In the genomic region with DNA sequence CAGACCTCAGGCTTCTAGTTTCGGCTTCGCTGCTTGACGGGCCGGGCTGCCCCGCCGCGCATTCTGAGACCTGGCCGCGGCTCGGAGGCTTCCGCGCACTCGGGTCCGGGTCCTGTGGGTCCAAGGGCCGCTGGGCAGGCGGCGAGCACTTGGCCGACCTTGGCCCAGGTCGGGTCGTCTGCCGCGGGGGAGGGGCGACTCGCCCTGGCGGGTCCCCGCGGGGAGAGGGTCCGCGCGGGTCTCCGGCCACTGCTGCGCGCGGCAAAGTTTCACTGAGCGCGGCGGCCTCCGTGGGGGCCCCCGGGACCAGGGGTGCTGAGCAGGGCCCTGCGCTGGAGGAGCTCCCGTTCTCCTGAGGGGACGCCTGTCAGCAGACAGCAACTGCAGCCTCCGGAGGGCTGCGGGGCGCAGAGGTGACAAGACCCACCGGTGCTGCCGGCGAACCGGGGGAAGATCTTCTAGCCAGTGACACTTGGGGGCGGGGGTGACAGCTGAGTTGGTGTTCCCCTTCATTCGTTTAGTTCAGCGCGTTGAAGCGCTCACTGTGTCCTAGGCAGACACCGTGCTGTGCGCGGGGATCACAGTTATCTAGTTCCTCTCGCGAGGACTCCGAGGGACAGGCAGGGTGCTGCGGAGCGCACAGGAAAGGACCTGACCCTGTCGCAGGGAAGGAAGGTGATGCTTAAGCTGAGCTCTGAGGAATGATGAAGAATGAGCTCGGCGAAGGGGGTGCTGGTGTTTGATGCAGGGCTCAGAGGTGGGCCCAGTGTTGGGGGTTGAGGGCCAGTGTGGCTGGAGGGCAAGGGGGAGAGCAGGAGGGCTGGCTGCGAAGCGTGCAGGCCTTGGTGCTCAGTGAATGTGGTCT, we compare ENCODE assay signal across 8 cellular contexts. TPM values are rescaled to one million over a fixed set of nuclear protein-coding genes. Genes with fewer than 3 reads are reported as not detected.
DNase-seq lines count a peak whose midpoint lies in the region; ATAC-seq, FAIRE-seq and TF ChIP-seq lines count a peak whose summit lies in the region.

No MANE protein-coding gene starts in this region.

- SMC1A ChIA-PET in GM12878 (lab: Charles Lee; ENCODE audit: uncharacterized antibody, unreplicated experiment) = interaction anchor here (0.6 to 1.2 kb wide), 7 partner anchors 25 to 391 kb away, joined by 3 to 4 read pairs (median 3); a partner anchor contains a TSS

- peak; percentile 79 for TF ChIP-seq POLR2A in GM12878 (IDR thresholded peaks at IDR 0.05; ENCODE audit: low read depth, low read length)

- no peaks in the 10 kb centered on the region for H3K27me3 Mint-ChIP-seq in T-helper 2 cell treated with Interferon-gamma antibody and Interleukin-4, amounts not matched to agents 5 μg/mL and 100 μg/mL, for 36 hours (ENCODE audit: low read depth)

- peak overlapping the region; percentile 87 for H3K4me3 ChIP-seq in Jurkat, Clone E6-1 (ENCODE audit: low read length)
- H3K4me3 ChIP-seq in GM12878 = peak overlapping the region; percentile 83

- peaks cover 26% of the 10 kb centered on the region for H3K79me2 ChIP-seq in GM12878 (ENCODE audit: control insufficient read depth, insufficient read depth, low read length)

- no peaks in the 10 kb centered on the region for H3K9me3 Mint-ChIP-seq in T-helper 2 cell treated with Interferon-gamma antibody and Interleukin-4, amounts not matched to agents 5 μg/mL and 100 μg/mL, for 36 hours

- peak overlapping the region; percentile 91 for H3K4me2 ChIP-seq in GM12878 (ENCODE audit: control insufficient read depth, insufficient read depth)

- H3K9me3 ChIP-seq in GM12878 (replicated peaks; ENCODE audit: control insufficient read depth, insufficient read depth, low read length) = no peaks in the 10 kb centered on the region

- peak; percentile 37 for ATAC-seq in GM21717 (IDR thresholded peaks at IDR 0.05; ENCODE audit: unreplicated experiment)
- peak; percentile 85 for ATAC-seq in GM12878

- peak overlapping the region; percentile 96 for H3K4me3 Mint-ChIP-seq in T-helper 2 cell treated with Interferon-gamma antibody and Interleukin-4, amounts not matched to agents 5 μg/mL and 100 μg/mL, for 36 hours

- peak overlapping the region; percentile 73 for H3K27ac ChIP-seq in GM12878 (ENCODE audit: control insufficient read depth, insufficient read depth)

- H3K36me3 ChIP-seq in GM12878 (ENCODE audit: control insufficient read depth in 2 of 2, insufficient read depth in 2 of 2, low read length in 1 of 2) = no peaks in the 10 kb centered on the region; a peak in 2 of 4 replicates

- peak; percentile 55 for DNase-seq in GF-D8 (lab: John Stamatoyannopoulos, UW)
- DNase-seq in Jurkat, Clone E6-1 (ENCODE audit: low read depth, low spot score) = peak; percentile 53
- peak; percentile 67 for DNase-seq in T-helper 2 cell treated with Interferon-gamma antibody and Interleukin-4, amounts not matched to agents 5 μg/mL and 100 μg/mL, for 36 hours (ENCODE audit: low spot score)
- peak; percentile 50 for DNase-seq in GM12878 (ENCODE audit: low read depth, low spot score)
- DNase-seq in iPS-NIHi7 (ENCODE audit: extremely low spot score) = peak; percentile 77
- peak; percentile 41 to 46 for DNase-seq in stimulated activated CD4-positive, alpha-beta T cell treated with anti-CD3 and anti-CD28 coated beads, Interleukin-1b, Interleukin-23, amount 100 ng/mL, for 4 hours (ENCODE audit: low read depth in 2 of 2)
- no peak for DNase-seq in medulla oblongata (ENCODE audit: extremely low spot score)

- H3K4me1 ChIP-seq in GM12878 (ENCODE audit: control insufficient read depth, insufficient read depth, low read length) = peaks cover 15% of the 10 kb centered on the region

- in situ Hi-C loops in GM12878 (cut with MboI) = loop anchor here (5.0 to 25.0 kb wide), 2 partner anchors 177 to 408 kb away; a partner anchor contains a TSS

- peaks cover 28% of the 10 kb centered on the region for H3K4me1 Mint-ChIP-seq in T-helper 2 cell treated with Interferon-gamma antibody and Interleukin-4, amounts not matched to agents 5 μg/mL and 100 μg/mL, for 36 hours (ENCODE audit: low read depth)

- POLR2A ChIA-PET in GM12878 (lab: Charles Lee) = interaction anchor here (0.5 to 1.4 kb wide), 18 partner anchors 10 to 588 kb away, joined by 3 to 6 read pairs (median 4); a partner anchor contains a TSS

- no peaks in the 10 kb centered on the region for H3K27me3 ChIP-seq in GM12878 (replicated peaks in 1 of 2; ENCODE audit: control insufficient read depth in 2 of 2, insufficient read depth in 2 of 2, low read length in 1 of 2)

- H2AFZ ChIP-seq in GM12878 (ENCODE audit: control insufficient read depth, low read depth, low read length) = peak overlapping the region; percentile 70

- intact Hi-C loops in GM12878 (cut with micrococcal nuclease; ENCODE audit: unreplicated experiment) = loop anchor here (5.0 to 10.0 kb wide), 2 partner anchors 37 to 184 kb away; a partner anchor contains a TSS

- TF ChIP-seq CTCF in GM12878 (IDR thresholded peaks at IDR 0.05 in 2 of 3, conservative IDR thresholded peaks at IDR 0.05 in 1 of 3; ENCODE audit: control insufficient read depth in 2 of 3, extremely low read depth in 1 of 3, insufficient read depth in 1 of 3, low read depth in 3 of 3, low read length in 3 of 3) = no peak

- peaks cover 9% of the 10 kb centered on the region for H3K36me3 Mint-ChIP-seq in T-helper 2 cell treated with Interferon-gamma antibody and Interleukin-4, amounts not matched to agents 5 μg/mL and 100 μg/mL, for 36 hours (ENCODE audit: low read depth)

- H3K9ac ChIP-seq in GM12878 (ENCODE audit: control insufficient read depth, insufficient read depth, low read length) = peak overlapping the region; percentile 93

- TF ChIP-seq EP300 in GM12878 (IDR thresholded peaks at IDR 0.05; ENCODE audit: borderline replicate concordance in 1 of 2, control insufficient read depth in 1 of 2, low read depth in 2 of 2, low read length in 2 of 2) = no peak

- no peaks in the 10 kb centered on the region for H4K20me1 ChIP-seq in GM12878 (ENCODE audit: control insufficient read depth, insufficient read depth)

- WGBS in GM12878 (ENCODE audit: insufficient coverage, insufficient replicate concordance, low lambda C conversion rate, missing lambda C conversion rate) = 2% methylated on average over 64 of the region's 67 CpGs

- peak; percentile 79 for FAIRE-seq in GM12878 (lab: Jason Lieb, UNC)

- no peak for TF ChIP-seq RAD21 in GM12878 (IDR thresholded peaks at IDR 0.05; ENCODE audit: insufficient read depth, low read depth, low read length)

- CTCF ChIA-PET in GM12878 (lab: Yijun Ruan, JAX) = interaction anchor here (0.7 to 5.3 kb wide), 7 partner anchors 10 to 177 kb away, joined by 3 to 24 read pairs (median 5); a partner anchor contains a TSS

- no TSS peak for BruUV-seq in GM12878 (replicated peaks; lab: Mats Ljungman, UMichigan)

- RAD21 ChIA-PET in GM12878 (lab: Charles Lee; ENCODE audit: unreplicated experiment) = interaction anchor here (0.7 to 2.9 kb wide), 12 partner anchors 10 to 179 kb away, joined by 3 to 13 read pairs (median 4); a partner anchor contains a TSS

- peak overlapping the region; percentile 92 for H3K27ac Mint-ChIP-seq in T-helper 2 cell treated with Interferon-gamma antibody and Interleukin-4, amounts not matched to agents 5 μg/mL and 100 μg/mL, for 36 hours

RNA-seq across cellular contexts. Expression of a gene that starts 0.7 kb away (rescaled TPM):
- polyA plus RNA-seq in Jurkat, Clone E6-1 (2012; ENCODE audit: insufficient read depth, insufficient read length) = 35.1 TPM
- total RNA-seq in GM12878 (2013; cell fraction: nucleolus; rRNA removed) = 43.1 and 50.9 TPM in 2 replicates
- total RNA-seq in GM12878 (2014; rRNA removed) (28.1 TPM in 2 replicates), GM12878 (2014; rRNA removed; fragmentation: Illumina TruSeq; extraction: Trizol) (16.4 and 16.9 TPM in 2 replicates), GM12878 (2021) (25.2 and 25.7 TPM in 2 replicates)
- 31.3 TPM for polyA plus RNA-seq in GM12878 (2011; ENCODE audit: low read depth)
- polyA plus RNA-seq in GM12878 (2011; rRNA removed) (42.5 and 44.2 TPM in 2 replicates), GM12878 (2014; fragmentation: Illumina TruSeq; extraction: Trizol) (30.7 TPM in 2 replicates), GM12878 (2014; fragmentation: Nextera tagmentation; extraction: Ambion mirVana) (10 to 100 TPM; 26.7 to 30.0 TPM), GM12878 (2014; rRNA removed) (33.8 and 36.3 TPM in 2 replicates), GM12878 (2016; fragmentation: Nextera tagmentation; extraction: Ambion mirVana) (10 to 100 TPM; 31.2 to 31.7 TPM)
- 53.6 and 55.7 TPM in 2 replicates for polyA plus RNA-seq in GM12878 (2011; cell fraction: cytosol; rRNA removed)
- 108 and 166 TPM in 2 replicates for polyA plus RNA-seq in GM12878 (2011; cell fraction: nucleus; rRNA removed)
- polyA plus RNA-seq in GM12878 (2012) = 29.5 and 41.1 TPM in 2 replicates
- 31.7 and 35.8 TPM in 2 replicates for polyA minus RNA-seq in GM12878 (2011; rRNA and poly(A)+ RNA removed)
- polyA minus RNA-seq in GM12878 (2011; cell fraction: cytosol; rRNA and poly(A)+ RNA removed) = 5.5 and 7.7 TPM in 2 replicates
- polyA minus RNA-seq in GM12878 (2011; cell fraction: nucleus; rRNA and poly(A)+ RNA removed) = 19.7 and 25.5 TPM in 2 replicates

RNA-seq across cellular contexts. Expression of a gene that starts 20.5 kb away (rescaled TPM):
- 9.8 TPM for polyA plus RNA-seq in Jurkat, Clone E6-1 (2012; ENCODE audit: insufficient read depth, insufficient read length)
- 7.2 and 8.2 TPM in 2 replicates for total RNA-seq in GM12878 (2013; cell fraction: nucleolus; rRNA removed)
- total RNA-seq in GM12878 (2014; rRNA removed) (0.85 and 0.87 TPM in 2 replicates), GM12878 (2014; rRNA removed; fragmentation: Illumina TruSeq; extraction: Trizol) (0.88 and 1.0 TPM in 2 replicates), GM12878 (2021) (4.1 and 5.1 TPM in 2 replicates)
- polyA plus RNA-seq in GM12878 (2011; ENCODE audit: low read depth) = 1.4 TPM
- polyA plus RNA-seq in GM12878 (2011; rRNA removed) (0.59 and 0.75 TPM in 2 replicates), GM12878 (2014; fragmentation: Illumina TruSeq; extraction: Trizol) (2.1 and 3.1 TPM in 2 replicates), GM12878 (2014; fragmentation: Nextera tagmentation; extraction: Ambion mirVana) (under 1 TPM; 0.07 to 0.18 TPM), GM12878 (2014; rRNA removed) (1.8 and 2.1 TPM in 2 replicates), GM12878 (2016; fragmentation: Nextera tagmentation; extraction: Ambion mirVana) (under 1 TPM; 0.10 to 0.12 TPM)
- polyA plus RNA-seq in GM12878 (2011; cell fraction: cytosol; rRNA removed) = 1.5 and 2.0 TPM in 2 replicates
- polyA plus RNA-seq in GM12878 (2011; cell fraction: nucleus; rRNA removed) = 1.7 and 1.8 TPM in 2 replicates
- polyA plus RNA-seq in GM12878 (2012) = 2.4 and 2.5 TPM in 2 replicates
- polyA minus RNA-seq in GM12878 (2011; rRNA and poly(A)+ RNA removed) = 0.59 and 1.2 TPM in 2 replicates
- 1.7 and 2.2 TPM in 2 replicates for polyA minus RNA-seq in GM12878 (2011; cell fraction: cytosol; rRNA and poly(A)+ RNA removed)
- 0.36 and 0.67 TPM in 2 replicates for polyA minus RNA-seq in GM12878 (2011; cell fraction: nucleus; rRNA and poly(A)+ RNA removed)

RNA-seq across cellular contexts. Expression of a gene that starts 38.8 kb away (rescaled TPM):
- polyA plus RNA-seq in Jurkat, Clone E6-1 (2012; ENCODE audit: insufficient read depth, insufficient read length) = 11.0 TPM
- total RNA-seq in GM12878 (2013; cell fraction: nucleolus; rRNA removed) = 6.2 and 8.1 TPM in 2 replicates
- total RNA-seq in GM12878 (2014; rRNA removed) (19.3 and 23.3 TPM in 2 replicates), GM12878 (2014; rRNA removed; fragmentation: Illumina TruSeq; extraction: Trizol) (17.9 and 18.8 TPM in 2 replicates), GM12878 (2021) (11.1 and 11.3 TPM in 2 replicates)
- polyA plus RNA-seq in GM12878 (2011; ENCODE audit: low read depth) = 3.0 TPM
- polyA plus RNA-seq in GM12878 (2011; rRNA removed) (13.1 and 14.1 TPM in 2 replicates), GM12878 (2014; fragmentation: Illumina TruSeq; extraction: Trizol) (19.3 and 20.1 TPM in 2 replicates), GM12878 (2014; fragmentation: Nextera tagmentation; extraction: Ambion mirVana) (1 to 10 TPM; 3.9 to 6.9 TPM), GM12878 (2014; rRNA removed) (14.6 and 20.0 TPM in 2 replicates), GM12878 (2016; fragmentation: Nextera tagmentation; extraction: Ambion mirVana) (10 to 100 TPM; 10.0 to 12.4 TPM)
- 8.1 and 9.8 TPM in 2 replicates for polyA plus RNA-seq in GM12878 (2011; cell fraction: cytosol; rRNA removed)
- polyA plus RNA-seq in GM12878 (2011; cell fraction: nucleus; rRNA removed) = 4.5 and 6.2 TPM in 2 replicates
- polyA plus RNA-seq in GM12878 (2012) = 2.8 and 3.0 TPM in 2 replicates
- 7.5 and 8.7 TPM in 2 replicates for polyA minus RNA-seq in GM12878 (2011; rRNA and poly(A)+ RNA removed)
- 3.6 and 4.6 TPM in 2 replicates for polyA minus RNA-seq in GM12878 (2011; cell fraction: cytosol; rRNA and poly(A)+ RNA removed)
- polyA minus RNA-seq in GM12878 (2011; cell fraction: nucleus; rRNA and poly(A)+ RNA removed) = 2.9 and 7.7 TPM in 2 replicates

RNA-seq across cellular contexts. Expression of a gene that starts 55.0 kb away (rescaled TPM):
- polyA plus RNA-seq in Jurkat, Clone E6-1 (2012; ENCODE audit: insufficient read depth, insufficient read length) = 3.7 TPM
- 16.7 and 17.9 TPM in 2 replicates for total RNA-seq in GM12878 (2013; cell fraction: nucleolus; rRNA removed)
- 6.7 and 7.0 TPM in 2 replicates for total RNA-seq in GM12878 (2014; rRNA removed)
- total RNA-seq in GM12878 (2014; rRNA removed; fragmentation: Illumina TruSeq; extraction: Trizol) = 5.3 and 5.7 TPM in 2 replicates
- 8.1 and 8.8 TPM in 2 replicates for total RNA-seq in GM12878 (2021)
- 5.0 TPM for polyA plus RNA-seq in GM12878 (2011; ENCODE audit: low read depth)
- 4.0 and 6.3 TPM in 2 replicates for polyA plus RNA-seq in GM12878 (2011; rRNA removed)
- polyA plus RNA-seq in GM12878 (2011; cell fraction: cytosol; rRNA removed) = 9.9 and 10.8 TPM in 2 replicates
- 5.9 and 6.0 TPM in 2 replicates for polyA plus RNA-seq in GM12878 (2011; cell fraction: nucleus; rRNA removed)
- polyA plus RNA-seq in GM12878 (2012) = 7.9 and 8.9 TPM in 2 replicates
- polyA plus RNA-seq in GM12878 (2014; fragmentation: Illumina TruSeq; extraction: Trizol) = 2.9 and 4.6 TPM in 2 replicates
- 1 to 10 TPM; 1.1 to 2.5 TPM for polyA plus RNA-seq in GM12878 (2014; fragmentation: Nextera tagmentation; extraction: Ambion mirVana)
- 5.3 and 6.1 TPM in 2 replicates for polyA plus RNA-seq in GM12878 (2014; rRNA removed)
- polyA plus RNA-seq in GM12878 (2016; fragmentation: Nextera tagmentation; extraction: Ambion mirVana) = 1 to 10 TPM; 1.9 to 2.9 TPM
- polyA minus RNA-seq in GM12878 (2011; rRNA and poly(A)+ RNA removed) = 14.2 and 23.7 TPM in 2 replicates
- 7.2 and 8.8 TPM in 2 replicates for polyA minus RNA-seq in GM12878 (2011; cell fraction: cytosol; rRNA and poly(A)+ RNA removed)
- 2.1 and 3.0 TPM in 2 replicates for polyA minus RNA-seq in GM12878 (2011; cell fraction: nucleus; rRNA and poly(A)+ RNA removed)
